In genomic region chr2:136932700-136933099, GRCh38 we compare ENCODE assay signal across 9 cellular contexts.
DNase-seq lines count a peak whose midpoint lies in the region; ATAC-seq and TF ChIP-seq lines count a peak whose summit lies in the region.
"Had no signal": no experiment of that assay in that cellular context is flagged by ENCODE, and none has a peak within 500 bp of the region (broad histone marks: within the 10 kb centered on the region; RNA-seq: fewer than 3 reads in every experiment).

No MANE protein-coding gene starts in this region.

- no peaks in the 10 kb centered on the region for H3K27me3 Mint-ChIP-seq in endothelial cell (ENCODE audit: unreplicated experiment)

- DNase-seq in A673 (ENCODE audit: low spot score) = peak; percentile 33
- peak; percentile 14 for DNase-seq in NCI-H460 (ENCODE audit: extremely low read depth, low read depth)
- peak; percentile 37 for DNase-seq in endothelial cell (ENCODE audit: low spot score)
- DNase-seq in occipital lobe (lab: John Stamatoyannopoulos, UW) = no peak
- no peak for DNase-seq in dorsolateral prefrontal cortex

- H3K4me3 ChIP-seq in A673 (ENCODE audit: low read depth, low read length, poor library complexity, severe bottlenecking) (no peak overlapping the region), dorsolateral prefrontal cortex (no peak overlapping the region)
- H3K4me3 ChIP-seq: SK-N-MC had no signal

- H3K9me3 ChIP-seq in A673 (ENCODE audit: low read depth, low read length, poor library complexity, severe bottlenecking) = no peaks in the 10 kb centered on the region

- no peak overlapping the region for H3K27ac ChIP-seq in A673 (ENCODE audit: low read depth, low read length, poor library complexity, severe bottlenecking)
- no peak overlapping the region for H3K27ac ChIP-seq in dorsolateral prefrontal cortex
- H3K27ac ChIP-seq: SK-N-MC had no signal

- H3K27me3 ChIP-seq in A673 (replicated peaks; ENCODE audit: insufficient read depth, low read depth, low read length, poor library complexity) = no peaks in the 10 kb centered on the region
- H3K27me3 ChIP-seq in dorsolateral prefrontal cortex = peaks cover 0 to 6% (median 0%) of the 10 kb centered on the region in 45 donors

- H3K4me1 Mint-ChIP-seq in endothelial cell (ENCODE audit: unreplicated experiment) = peaks cover 2% of the 10 kb centered on the region

- TF ChIP-seq CTCF in A673 (conservative IDR thresholded peaks at IDR 0.05; ENCODE audit: low read depth, low read length) = peak; percentile 45
- TF ChIP-seq CTCF in endothelial cell (IDR thresholded peaks at IDR 0.05; ENCODE audit: unreplicated experiment) = peak; percentile 54
- peak in 1 of 56 donors; percentile 14 for TF ChIP-seq CTCF in dorsolateral prefrontal cortex (IDR thresholded peaks at IDR 0.05 in 54 of 56, conservative IDR thresholded peaks at IDR 0.05 in 2 of 56; ENCODE audit: low read depth in 1 of 56, partially characterized antibody in 56 of 56)

- no TSS peak for BruUV-seq in A673 (replicated peaks; lab: Mats Ljungman, UMichigan)

- no peaks in the 10 kb centered on the region for H3K36me3 ChIP-seq in A673 (ENCODE audit: insufficient read depth, low read length, poor library complexity, severe bottlenecking)

- intact Hi-C loops in A673 (cut with micrococcal nuclease; ENCODE audit: unreplicated experiment) (loop anchor here (2.0 kb wide), 1 partner anchor 906 kb away; no protein-coding TSS in a partner anchor), dorsolateral prefrontal cortex (cut with DNase I) (no loop called here)

- H3K9me3 Mint-ChIP-seq in endothelial cell (ENCODE audit: unreplicated experiment) = no peaks in the 10 kb centered on the region

- H3K27ac Mint-ChIP-seq in endothelial cell (ENCODE audit: unreplicated experiment) = no peak overlapping the region

- no peaks in the 10 kb centered on the region for H3K4me1 ChIP-seq in A673 (ENCODE audit: insufficient read depth, low read length, poor library complexity, severe bottlenecking)

- ATAC-seq in GM19351 (IDR thresholded peaks at IDR 0.05; ENCODE audit: unreplicated experiment) (peak; percentile 54), GM19397 (IDR thresholded peaks at IDR 0.05; ENCODE audit: unreplicated experiment) (no peak), GM19395 (IDR thresholded peaks at IDR 0.05; ENCODE audit: unreplicated experiment) (no peak)

- CTCF ChIA-PET in A673 (lab: Charles Lee) = interaction anchor here (0.6 kb wide), 1 partner anchor 1859 kb away, joined by 3 read pairs; no protein-coding TSS in a partner anchor

- H3K36me3 Mint-ChIP-seq in endothelial cell (ENCODE audit: low read depth, unreplicated experiment) = no peaks in the 10 kb centered on the region

- POLR2A ChIA-PET in A673 (lab: Charles Lee; ENCODE audit: low non-redundant PET) = no interaction called here

- H3K4me3 Mint-ChIP-seq in endothelial cell (ENCODE audit: unreplicated experiment) = no peak overlapping the region

Comparison
In these comparisons a context has a peak if more than half of its experiments do, and no peak if none do; other contexts are left out.
1. DNase-seq: peak in A673 (single experiment), NCI-H460 (single experiment) and endothelial cell (single experiment); none in occipital lobe (single experiment) and dorsolateral prefrontal cortex (0 of 10).